Comparison of ENCODE assay signal across 9 cellular contexts in genomic region chr9:127805620-127806019, GRCh38. TPM values are rescaled to one million over a fixed set of nuclear protein-coding genes. Genes with fewer than 3 reads are reported as not detected.
DNase-seq lines count a peak whose midpoint lies in the region; ATAC-seq and TF ChIP-seq lines count a peak whose summit lies in the region.
"Had no signal": no experiment of that assay in that cellular context is flagged by ENCODE, and none has a peak within 500 bp of the region (broad histone marks: within the 10 kb centered on the region; RNA-seq: fewer than 3 reads in every experiment).

No MANE protein-coding gene starts in this region.

- no peak for ATAC-seq in CD4-positive, CD25-positive, alpha-beta regulatory T cell (ENCODE audit: low read depth in 2 of 2)
- ATAC-seq in WTC11 = peak; percentile 32
- ATAC-seq in left lobe of liver = no peak
- ATAC-seq in HG03571 (IDR thresholded peaks at IDR 0.05; ENCODE audit: unreplicated experiment) = no peak

- H3K36me3 ChIP-seq in CD4-positive, CD25-positive, alpha-beta regulatory T cell (ENCODE audit: control insufficient read depth, insufficient read depth, low read length) = peaks cover 39% of the 10 kb centered on the region

- peaks cover 24% of the 10 kb centered on the region for H3K4me1 ChIP-seq in CD4-positive, CD25-positive, alpha-beta regulatory T cell (ENCODE audit: control insufficient read depth, insufficient read depth, low read length, poor library complexity, severe bottlenecking)

- CTCF ChIA-PET in WTC11 (lab: Charles Lee) = interaction anchor here (0.7 to 1.4 kb wide), 10 partner anchors 9 to 138 kb away, joined by 3 to 6 read pairs (median 3); no protein-coding TSS in a partner anchor

- H3K9me3 Mint-ChIP-seq in CD4-positive, CD25-positive, alpha-beta regulatory T cell = no peaks in the 10 kb centered on the region
- H3K9me3 Mint-ChIP-seq in WTC11 (no peaks in the 10 kb centered on the region), immature natural killer cell (no peaks in the 10 kb centered on the region)
- H3K9me3 Mint-ChIP-seq: activated T-helper 2 cell treated with anti-CD3 and anti-CD28 coated beads, Interferon-gamma antibody, Interleukin-2, Interleukin-4, amounts not matched to agents 10 μg/mL and 5 μg/mL and 100 μg/mL, durations not matched to agents 14 hours and 24 hours and 36 hours had no signal

- H3K9me3 ChIP-seq in CD4-positive, CD25-positive, alpha-beta regulatory T cell (ENCODE audit: control insufficient read depth in 2 of 2, low read length in 2 of 2) = no peaks in the 10 kb centered on the region

- DNase-seq in CD4-positive, CD25-positive, alpha-beta regulatory T cell = peak in 1 of 3 donors; percentile 49
- DNase-seq in WTC11 (ENCODE audit: low spot score) = peak; percentile 88
- DNase-seq in immature natural killer cell = no peak
- no peak for DNase-seq in NCI-H187 (lab: John Stamatoyannopoulos, UW)
- DNase-seq in NCI-H2081 treated with DMSO at 0.1 percent for 48 hours (lab: John Stamatoyannopoulos, UW) = no peak
- no peak for DNase-seq in left lobe of liver (ENCODE audit: low spot score)

- H3K27me3 Mint-ChIP-seq in CD4-positive, CD25-positive, alpha-beta regulatory T cell = no peaks in the 10 kb centered on the region
- H3K27me3 Mint-ChIP-seq in WTC11 (ENCODE audit: low read depth) (no peaks in the 10 kb centered on the region), immature natural killer cell (ENCODE audit: low read depth in 3 of 3) (peaks cover 0 to 7% (median 3%) of the 10 kb centered on the region in 3 donors)

- no peak overlapping the region for H3K4me3 ChIP-seq in CD4-positive, CD25-positive, alpha-beta regulatory T cell (ENCODE audit: low read depth, low read length)
- H3K4me3 ChIP-seq in GM12875 (ENCODE audit: low read depth, low read length) = no peak overlapping the region

- peak; percentile 49; the same call in 1 of the 2 replicates for TF ChIP-seq CTCF in GM12875 (IDR thresholded peaks at IDR 0.05; ENCODE audit: borderline replicate concordance, insufficient read depth, low read depth, low read length)
- TF ChIP-seq CTCF in WTC11 (IDR thresholded peaks at IDR 0.05) = no peak; the same call in 1 of the 2 replicates

- H3K27ac Mint-ChIP-seq in CD4-positive, CD25-positive, alpha-beta regulatory T cell = peak overlapping the region in 2 of 3 donors; percentile 47 to 70
- 0 out of 2 replicates have a peak overlapping the region, but pooled peaks have one; percentile 95 for H3K27ac Mint-ChIP-seq in WTC11
- H3K27ac Mint-ChIP-seq in immature natural killer cell = peak overlapping the region in 4 of 6 donors; percentile 34 to 77 (median 54)
- H3K27ac Mint-ChIP-seq: activated T-helper 2 cell treated with anti-CD3 and anti-CD28 coated beads, Interferon-gamma antibody, Interleukin-2, Interleukin-4, amounts not matched to agents 10 μg/mL and 5 μg/mL and 100 μg/mL, durations not matched to agents 14 hours and 24 hours and 36 hours had no signal

- peaks cover 14% of the 10 kb centered on the region for H3K36me3 Mint-ChIP-seq in CD4-positive, CD25-positive, alpha-beta regulatory T cell
- peaks cover 15% of the 10 kb centered on the region for H3K36me3 Mint-ChIP-seq in WTC11
- peaks cover 0 to 14% (median 0%) of the 10 kb centered on the region in 3 donors for H3K36me3 Mint-ChIP-seq in immature natural killer cell

- H3K4me3 Mint-ChIP-seq in CD4-positive, CD25-positive, alpha-beta regulatory T cell = no peak overlapping the region
- no peak overlapping the region for H3K4me3 Mint-ChIP-seq in WTC11
- no peak overlapping the region for H3K4me3 Mint-ChIP-seq in immature natural killer cell

- POLR2A ChIA-PET in WTC11 (lab: Charles Lee) = interaction anchor here (0.6 to 0.7 kb wide), 3 partner anchors 10 to 236 kb away, joined by 3 read pairs; no protein-coding TSS in a partner anchor

- H3K4me1 Mint-ChIP-seq in CD4-positive, CD25-positive, alpha-beta regulatory T cell = peaks cover 0 to 38% (median 16%) of the 10 kb centered on the region in 4 donors
- H3K4me1 Mint-ChIP-seq in WTC11 (peaks cover 8% of the 10 kb centered on the region), immature natural killer cell (peaks cover 26 to 37% of the 10 kb centered on the region in 2 donors)

- no peaks in the 10 kb centered on the region for H3K27me3 ChIP-seq in CD4-positive, CD25-positive, alpha-beta regulatory T cell (ENCODE audit: control insufficient read depth, insufficient read depth, low read length)

- H3K27ac ChIP-seq in CD4-positive, CD25-positive, alpha-beta regulatory T cell (ENCODE audit: insufficient read depth, low read length, poor library complexity, severe bottlenecking) = no peak overlapping the region

TF ChIP-seq in WTC11, 78 proteins besides CTCF, POLR2A, EP300 and RAD21 (continues in another document):
- TF ChIP-seq NR2C2 (CRISPR knock-in tag; IDR thresholded peaks at IDR 0.05) (no peak), ZNF425 (CRISPR knock-in tag; conservative IDR thresholded peaks at IDR 0.05) (no peak), PRDM15 (CRISPR knock-in tag; IDR thresholded peaks at IDR 0.05) (no peak), ZBTB21 (CRISPR knock-in tag; IDR thresholded peaks at IDR 0.05; ENCODE audit: borderline replicate concordance) (no peak), RORB (CRISPR knock-in tag; IDR thresholded peaks at IDR 0.05) (no peak)

RNA-seq across cellular contexts. Expression of gene FPGS, which starts 2.9 kb away (rescaled TPM):
- total RNA-seq in CD4-positive, CD25-positive, alpha-beta regulatory T cell = 64.7 TPM
- 10 to 100 TPM; 40.1 to 50.6 (median 45.2) TPM for polyA plus RNA-seq in CD4-positive, CD25-positive, alpha-beta regulatory T cell
- total RNA-seq in WTC11 (2021) (67.7 to 81.7 TPM (median 69.3 TPM) in 3 replicates), left lobe of liver (82.9 TPM)
- 10 to 100 TPM; 77.3 to 97.7 (median 89.1) TPM for polyA plus RNA-seq in immature natural killer cell

RNA-seq across cellular contexts. Expression of gene CDK9, which starts 19.8 kb away (rescaled TPM):
- 89.3 TPM for total RNA-seq in CD4-positive, CD25-positive, alpha-beta regulatory T cell
- polyA plus RNA-seq in CD4-positive, CD25-positive, alpha-beta regulatory T cell = 10 to 100 TPM; 43.3 to 67.4 (median 53.3) TPM
- total RNA-seq in WTC11 (2021) (106 to 111 TPM (median 107 TPM) in 3 replicates), left lobe of liver (55.5 TPM)
- 10 to 100 TPM; 44.6 to 83.1 (median 58.1) TPM for polyA plus RNA-seq in immature natural killer cell

RNA-seq across cellular contexts. Expression of gene SH2D3C, which starts 27.2 kb away (rescaled TPM):
- total RNA-seq in CD4-positive, CD25-positive, alpha-beta regulatory T cell = 39.3 TPM
- polyA plus RNA-seq in CD4-positive, CD25-positive, alpha-beta regulatory T cell = 10 to 100 TPM; 17.7 to 30.5 (median 21.1) TPM
- total RNA-seq in WTC11 (2021) (3.3 to 5.4 TPM (median 3.4 TPM) in 3 replicates), left lobe of liver (3.4 TPM)
- 10 to 100 TPM; 16.9 to 86.2 (median 18.7) TPM for polyA plus RNA-seq in immature natural killer cell

RNA-seq across cellular contexts. Expression of gene ENG, which starts 48.8 kb away (rescaled TPM):
- 3.6 TPM for total RNA-seq in CD4-positive, CD25-positive, alpha-beta regulatory T cell
- 1 to 10 TPM in 3 of 4 donors, under 1 TPM in 1; 0.71 to 2.9 (median 1.9) TPM for polyA plus RNA-seq in CD4-positive, CD25-positive, alpha-beta regulatory T cell
- total RNA-seq in WTC11 (2021) (3.7 to 4.4 TPM (median 4.2 TPM) in 3 replicates), left lobe of liver (34.1 TPM)
- polyA plus RNA-seq in immature natural killer cell = 10 to 100 TPM in 1 of 3 donors, 1 to 10 TPM in 2; 7.2 to 12.1 (median 8.6) TPM
